ENCODE assay signal across 7 cellular contexts in the genomic region with DNA sequence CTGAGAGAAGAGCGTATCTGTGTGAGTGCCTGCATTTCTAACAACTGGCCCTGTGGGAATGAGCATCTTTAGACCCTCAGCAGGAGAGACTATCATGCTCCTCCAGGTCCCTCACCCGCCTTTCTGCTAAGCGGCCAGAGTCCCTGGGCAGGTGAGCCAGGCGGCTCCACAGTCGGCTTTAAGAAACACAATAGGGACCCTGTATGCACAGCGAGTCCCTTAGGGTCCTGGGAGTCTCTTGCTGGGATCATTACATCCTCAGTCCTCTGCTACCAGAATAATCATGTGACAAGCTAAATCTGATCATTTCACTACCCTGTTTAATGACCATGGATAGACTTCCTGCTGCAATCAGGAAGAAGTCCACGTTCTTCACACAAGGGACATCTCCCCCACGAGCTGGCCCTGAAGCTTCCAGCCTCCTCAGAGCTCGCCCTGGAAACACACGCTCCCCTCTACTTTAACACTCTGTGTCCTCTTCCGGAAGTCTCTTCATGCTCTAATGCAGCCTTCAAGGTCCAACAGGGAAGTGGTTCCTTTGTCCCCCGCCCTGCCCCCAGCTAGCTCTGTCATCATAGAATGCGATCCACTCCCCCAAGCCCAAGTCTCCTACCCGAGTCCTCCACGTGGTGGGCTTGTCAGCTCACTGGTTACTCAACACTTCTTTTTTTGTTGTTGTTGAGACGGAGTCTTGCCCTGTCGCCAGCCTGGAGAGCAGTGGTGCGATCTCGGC.
DNase-seq lines count a peak whose midpoint lies in the region; TF ChIP-seq lines count a peak whose summit lies in the region.

No MANE protein-coding gene starts in this region.

- peak overlapping the region; percentile 80 for H3K27ac ChIP-seq in stomach smooth muscle (ENCODE audit: low read length)
- H3K27ac ChIP-seq in CD8-positive, alpha-beta memory T cell (ENCODE audit: low read depth, low read length), result no peak overlapping the region

- H3K4me1 Mint-ChIP-seq in IgD-negative memory B cell (peaks cover 32 to 54% (median 47%) of the 10 kb centered on the region in 3 donors), glutamatergic neuron (ENCODE audit: low read depth, unreplicated experiment) (peaks cover 20% of the 10 kb centered on the region), immature natural killer cell (peaks cover 32 to 38% of the 10 kb centered on the region in 2 donors)
- peaks cover 25 to 68% (median 37%) of the 10 kb centered on the region in 3 donors for H3K4me1 Mint-ChIP-seq in CD8-positive, alpha-beta memory T cell

- H3K27me3 Mint-ChIP-seq in IgD-negative memory B cell, result no peaks in the 10 kb centered on the region
- peaks cover 2% of the 10 kb centered on the region for H3K27me3 Mint-ChIP-seq in glutamatergic neuron (ENCODE audit: unreplicated experiment)
- peaks cover 0 to 2% (median 0%) of the 10 kb centered on the region in 3 donors for H3K27me3 Mint-ChIP-seq in immature natural killer cell (ENCODE audit: low read depth in 3 of 3)
- no peaks in the 10 kb centered on the region for H3K27me3 Mint-ChIP-seq in CD8-positive, alpha-beta memory T cell

- H3K36me3 ChIP-seq in stomach smooth muscle (ENCODE audit: control insufficient read depth in 2 of 2, insufficient read depth in 2 of 2, low read length in 2 of 2), result peaks cover 0 to 8% of the 10 kb centered on the region in 2 donors
- H3K36me3 ChIP-seq in CD8-positive, alpha-beta memory T cell (ENCODE audit: insufficient read depth, low read length), result no peaks in the 10 kb centered on the region

- no peaks in the 10 kb centered on the region for H3K9me3 Mint-ChIP-seq in IgD-negative memory B cell
- peaks cover 5% of the 10 kb centered on the region for H3K9me3 Mint-ChIP-seq in glutamatergic neuron (ENCODE audit: unreplicated experiment)
- H3K9me3 Mint-ChIP-seq in immature natural killer cell, result no peaks in the 10 kb centered on the region
- no peaks in the 10 kb centered on the region for H3K9me3 Mint-ChIP-seq in CD8-positive, alpha-beta memory T cell

- TF ChIP-seq CTCF in GM20000 (IDR thresholded peaks at IDR 0.05; ENCODE audit: extremely low read depth, missing control alignments) (no peak), glutamatergic neuron (IDR thresholded peaks at IDR 0.05; ENCODE audit: partially characterized antibody, unreplicated experiment) (no peak)

- no peaks in the 10 kb centered on the region for H3K9me3 ChIP-seq in stomach smooth muscle (ENCODE audit: control insufficient read depth in 2 of 2, low read length in 2 of 2)
- H3K9me3 ChIP-seq in CD8-positive, alpha-beta memory T cell (ENCODE audit: low read length), result no peaks in the 10 kb centered on the region

- peak overlapping the region in 1 of 2 donors; percentile 44 for H3K4me3 ChIP-seq in stomach smooth muscle (ENCODE audit: low read length in 2 of 2)
- no peak overlapping the region for H3K4me3 ChIP-seq in CD8-positive, alpha-beta memory T cell (ENCODE audit: low read length)

- H3K4me1 ChIP-seq in stomach smooth muscle (ENCODE audit: control insufficient read depth, insufficient read depth, low read length), result peaks cover 89% of the 10 kb centered on the region
- H3K4me1 ChIP-seq in CD8-positive, alpha-beta memory T cell (ENCODE audit: insufficient read depth, low read length), result peaks cover 24% of the 10 kb centered on the region

- DNase-seq in GM20000 (ENCODE audit: low spot score), result peak; percentile 53
- DNase-seq in glutamatergic neuron, result no peak
- no peak for DNase-seq in immature natural killer cell
- no peak for DNase-seq in NCI-H187 treated with DMSO at 0.1 percent for 48 hours (lab: John Stamatoyannopoulos, UW)
- no peak for DNase-seq in CD8-positive, alpha-beta memory T cell

- H3K9ac ChIP-seq in stomach smooth muscle (ENCODE audit: low read length in 2 of 2), result peak overlapping the region; percentile 26 to 47

- H3K4me3 Mint-ChIP-seq in IgD-negative memory B cell (peak overlapping the region; percentile 21 to 94 (median 76)), glutamatergic neuron (ENCODE audit: unreplicated experiment) (peak overlapping the region; percentile 20), immature natural killer cell (no peak overlapping the region)
- peak overlapping the region in 1 of 7 donors; percentile 75 for H3K4me3 Mint-ChIP-seq in CD8-positive, alpha-beta memory T cell

- no peaks in the 10 kb centered on the region for H3K27me3 ChIP-seq in stomach smooth muscle (ENCODE audit: control insufficient read depth in 1 of 2, insufficient read depth in 2 of 2, low read length in 2 of 2)
- H3K27me3 ChIP-seq in CD8-positive, alpha-beta memory T cell (ENCODE audit: insufficient read depth, low read length, poor library complexity, severe bottlenecking), result no peaks in the 10 kb centered on the region

- POLR2A ChIA-PET in CD8-positive, alpha-beta memory T cell (lab: Charles Lee), result no interaction called here

- CTCF ChIA-PET in CD8-positive, alpha-beta memory T cell (lab: Charles Lee), result interaction anchor here (1.1 to 1.9 kb wide), 5 partner anchors 15 to 120 kb away, joined by 3 to 9 read pairs (median 4); no protein-coding TSS in a partner anchor

- peaks cover 3% of the 10 kb centered on the region for H3K36me3 Mint-ChIP-seq in IgD-negative memory B cell
- H3K36me3 Mint-ChIP-seq in glutamatergic neuron (ENCODE audit: unreplicated experiment), result no peaks in the 10 kb centered on the region
- H3K36me3 Mint-ChIP-seq in immature natural killer cell, result peaks cover 0 to 5% (median 4%) of the 10 kb centered on the region in 3 donors
- H3K36me3 Mint-ChIP-seq in CD8-positive, alpha-beta memory T cell, result peaks cover 0 to 58% (median 7%) of the 10 kb centered on the region in 3 donors

- H3K27ac Mint-ChIP-seq in IgD-negative memory B cell, result peak overlapping the region; percentile 52 to 97 (median 91)
- H3K27ac Mint-ChIP-seq in glutamatergic neuron (ENCODE audit: unreplicated experiment), result peak overlapping the region; percentile 40
- peak overlapping the region in 2 of 6 donors; percentile 35 to 87 for H3K27ac Mint-ChIP-seq in immature natural killer cell
- peak overlapping the region in 2 of 8 donors; percentile 19 to 86 for H3K27ac Mint-ChIP-seq in CD8-positive, alpha-beta memory T cell

Comparison
In these comparisons a context has a peak if more than half of its experiments do, and no peak if none do; other contexts are left out.
1. H3K4me3 Mint-ChIP-seq: peak in IgD-negative memory B cell (4 of 4) and glutamatergic neuron (single experiment); none in immature natural killer cell (0 of 5).